26 cellular contexts compared by ENCODE assay signal in the genomic region with DNA sequence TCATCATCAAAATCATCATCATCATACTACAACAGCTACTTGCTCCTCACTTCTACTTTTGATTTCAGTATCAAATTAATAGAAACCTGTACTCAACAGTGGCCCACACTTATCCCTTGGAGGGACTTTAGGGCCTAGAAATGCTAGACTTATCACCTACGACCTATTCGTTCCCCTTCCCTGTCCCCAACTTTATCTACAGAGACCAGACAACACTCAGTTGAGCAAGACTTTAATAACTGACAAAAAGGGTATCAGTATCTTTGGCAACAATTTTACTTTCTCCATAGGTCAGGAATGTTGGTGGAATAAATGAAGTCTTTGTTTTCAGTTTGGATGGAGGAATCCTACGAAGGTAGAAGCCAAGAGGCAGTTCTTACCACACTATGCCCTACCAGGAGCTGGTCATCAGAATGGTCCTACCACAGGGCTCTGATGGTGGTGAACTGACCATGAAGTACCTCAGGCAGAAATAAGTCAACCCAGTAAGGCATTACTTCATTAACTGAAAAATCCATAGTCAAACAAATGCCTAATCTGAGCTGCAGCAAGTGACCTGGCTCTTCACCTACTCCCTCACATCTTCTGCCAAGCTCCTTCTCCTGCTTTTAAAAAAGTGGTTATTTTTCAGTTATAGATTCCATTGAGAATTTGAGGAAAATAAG.
"Had no signal": no experiment of that assay in that cellular context is flagged by ENCODE, and none has a peak within 500 bp of the region (broad histone marks: within the 10 kb centered on the region; RNA-seq: fewer than 3 reads in every experiment).

No MANE protein-coding gene starts in this region.

- H3K9me3 Mint-ChIP-seq: activated CD4-positive, alpha-beta memory T cell treated with anti-CD3 and anti-CD28 coated beads for 36 hours; activated naive CD4-positive, alpha-beta T cell treated with anti-CD3 and anti-CD28 coated beads for 36 hours; activated T-cell treated with anti-CD3 and anti-CD28 coated beads, Interleukin-2, amount 50 U/mL, for 4 hours; T-helper 1 cell treated with Interleukin-12 subunit alpha and Interleukin-12 subunit beta and Interleukin-4 antibody, amounts not matched to agents 30 μg/mL and 1 μg/mL, for 36 hours; WTC11 had no signal

- DNase-seq: activated CD4-positive, alpha-beta memory T cell treated with anti-CD3 and anti-CD28 coated beads for 36 hours; activated CD4-positive, alpha-beta T cell treated with anti-CD3 and anti-CD28 coated beads for 48 hours; activated CD4-positive, CD25-positive, alpha-beta regulatory T cell treated with anti-CD3 and anti-CD28 coated beads, Interleukin-2, amount 50 U/mL, for 72 hours; activated CD8-positive, alpha-beta memory T cell treated with anti-CD3 and anti-CD28 coated beads for 24 hours; activated gamma-delta T cell; activated naive CD4-positive, alpha-beta T cell treated with anti-CD3 and anti-CD28 coated beads for 36 hours; activated T-cell treated with anti-CD3 and anti-CD28 coated beads, Interleukin-2, amount 50 U/mL, for 4 hours; cerebellar nuclear complex; MG63; MV-4-11; NCI-H1092 treated with DMSO at 0.1 percent for 48 hours; NCI-H1417 treated with DMSO at 0.1 percent for 48 hours; NCI-H1694; NCI-H2029; NCI-H2107; NCI-H345; NCI-H510A; NCI-H526 treated with DMSO at 0.1 percent for 48 hours; Right ventricle myocardium superior; SJCRH30; SK-N-SH; T1000 had no signal

- H3K27ac Mint-ChIP-seq: activated CD4-positive, alpha-beta memory T cell treated with anti-CD3 and anti-CD28 coated beads for 36 hours; activated naive CD4-positive, alpha-beta T cell treated with anti-CD3 and anti-CD28 coated beads for 36 hours; activated naive CD8-positive, alpha-beta T cell had no signal

- H3K27me3 Mint-ChIP-seq: activated CD4-positive, alpha-beta memory T cell treated with anti-CD3 and anti-CD28 coated beads for 36 hours; activated naive CD8-positive, alpha-beta T cell had no signal

- ATAC-seq: Panc1, WTC11 had no signal

- H3K4me1 Mint-ChIP-seq: WTC11 had no signal

- H3K4me3 Mint-ChIP-seq: activated CD4-positive, alpha-beta memory T cell treated with anti-CD3 and anti-CD28 coated beads for 36 hours; activated naive CD4-positive, alpha-beta T cell treated with anti-CD3 and anti-CD28 coated beads for 36 hours; activated naive CD8-positive, alpha-beta T cell; activated T-cell treated with anti-CD3 and anti-CD28 coated beads, Interleukin-2, amount 50 U/mL, for 4 hours; T-helper 1 cell treated with Interleukin-12 subunit alpha and Interleukin-12 subunit beta and Interleukin-4 antibody, amounts not matched to agents 30 μg/mL and 1 μg/mL, for 36 hours; WTC11 had no signal
